In the genomic region with DNA sequence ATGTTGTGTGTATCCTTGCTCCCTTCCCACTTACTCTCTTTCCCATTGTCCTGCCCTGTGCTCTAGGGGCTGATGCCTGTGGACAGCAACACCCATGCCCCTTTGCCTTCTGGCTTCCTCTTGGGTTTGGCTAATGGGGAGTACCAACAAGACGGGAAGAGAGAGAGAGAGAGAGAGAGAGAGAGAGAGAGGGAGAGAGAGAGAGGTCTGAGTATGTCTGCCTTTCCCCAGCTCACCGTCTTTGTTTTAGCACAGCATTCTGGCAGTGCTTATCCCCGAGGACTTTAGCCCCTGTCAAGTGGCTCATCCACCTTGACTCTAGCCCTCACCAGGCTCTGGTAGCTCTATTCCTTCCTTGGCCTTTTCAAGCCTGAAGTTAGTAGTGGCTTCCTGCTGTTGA, we compare ENCODE assay signal across 2 cellular contexts.
TF ChIP-seq lines count a peak whose summit lies in the region.

No MANE protein-coding gene starts in this region.

TF ChIP-seq in IMR-90, 13 proteins besides CTCF, POLR2A, EP300 and RAD21 (continued from another document):
- TF ChIP-seq CHD1 (IDR thresholded peaks at IDR 0.05; ENCODE audit: low read depth, low read length) (no peak), RFX5 (IDR thresholded peaks at IDR 0.05; ENCODE audit: low read depth, low read length) (no peak), MAFK (IDR thresholded peaks at IDR 0.05; ENCODE audit: low read depth, low read length) (no peak), MAZ (IDR thresholded peaks at IDR 0.05; ENCODE audit: borderline replicate concordance, low read depth, low read length) (no peak), RCOR1 (IDR thresholded peaks at IDR 0.05; ENCODE audit: insufficient replicate concordance, low read length) (no peak), USF2 (IDR thresholded peaks at IDR 0.05; ENCODE audit: low read depth, low read length) (no peak)

TF ChIP-seq in HEK293T, 16 proteins besides CTCF, POLR2A, EP300 and RAD21 (continued from another document):
- TF ChIP-seq, protein P1, sequence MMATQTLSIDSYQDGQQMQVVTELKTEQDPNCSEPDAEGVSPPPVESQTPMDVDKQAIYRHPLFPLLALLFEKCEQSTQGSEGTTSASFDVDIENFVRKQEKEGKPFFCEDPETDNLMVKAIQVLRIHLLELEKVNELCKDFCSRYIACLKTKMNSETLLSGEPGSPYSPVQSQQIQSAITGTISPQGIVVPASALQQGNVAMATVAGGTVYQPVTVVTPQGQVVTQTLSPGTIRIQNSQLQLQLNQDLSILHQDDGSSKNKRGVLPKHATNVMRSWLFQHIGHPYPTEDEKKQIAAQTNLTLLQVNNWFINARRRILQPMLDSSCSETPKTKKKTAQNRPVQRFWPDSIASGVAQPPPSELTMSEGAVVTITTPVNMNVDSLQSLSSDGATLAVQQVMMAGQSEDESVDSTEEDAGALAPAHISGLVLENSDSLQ (IDR thresholded peaks at IDR 0.05) = no peak
- no peak for TF ChIP-seq ARNT (IDR thresholded peaks at IDR 0.05)
- no peak for TF ChIP-seq SP1 (IDR thresholded peaks at IDR 0.05)
- TF ChIP-seq ZNF384 (IDR thresholded peaks at IDR 0.05) = no peak
- no peak for TF ChIP-seq FOXA1 (IDR thresholded peaks at IDR 0.05)
